ENCODE assay signal across 21 cellular contexts in genomic region chr17:49404906-49405305, GRCh38. TPM values are rescaled to one million over a fixed set of nuclear protein-coding genes. Genes with fewer than 3 reads are reported as not detected.
DNase-seq lines count a peak whose midpoint lies in the region; ATAC-seq and TF ChIP-seq lines count a peak whose summit lies in the region.
"Had no signal": no experiment of that assay in that cellular context is flagged by ENCODE, and none has a peak within 500 bp of the region (broad histone marks: within the 10 kb centered on the region; RNA-seq: fewer than 3 reads in every experiment).

No MANE protein-coding gene starts in this region.

- no peaks in the 10 kb centered on the region for H3K27me3 ChIP-seq in suprapubic skin
- H3K27me3 ChIP-seq: MG63, right atrium auricular region, vagina had no signal

- H3K4me3 ChIP-seq in suprapubic skin = no peak overlapping the region
- H3K4me3 ChIP-seq: MG63, right atrium auricular region, vagina had no signal

- H3K27ac ChIP-seq in suprapubic skin = no peak overlapping the region
- H3K27ac ChIP-seq: right atrium auricular region, vagina had no signal

- H3K27me3 Mint-ChIP-seq in activated T-cell treated with anti-CD3 and anti-CD28 coated beads, Interleukin-2, amount 50 U/mL, for 24 hours = no peaks in the 10 kb centered on the region
- no peaks in the 10 kb centered on the region for H3K27me3 Mint-ChIP-seq in activated T-cell treated with anti-CD3 and anti-CD28 coated beads, Interleukin-2, amount 50 U/mL, for 4 hours (ENCODE audit: low read depth)
- no peaks in the 10 kb centered on the region for H3K27me3 Mint-ChIP-seq in activated naive CD8-positive, alpha-beta T cell treated with anti-CD3 and anti-CD28 coated beads for 36 hours
- H3K27me3 Mint-ChIP-seq in memory B cell = no peaks in the 10 kb centered on the region

- peaks cover 12% of the 10 kb centered on the region for H3K4me1 ChIP-seq in suprapubic skin

- no peaks in the 10 kb centered on the region for H3K9me3 ChIP-seq in suprapubic skin
- H3K9me3 ChIP-seq: MG63, right atrium auricular region, vagina had no signal

- no peaks in the 10 kb centered on the region for H3K9me3 Mint-ChIP-seq in activated T-cell treated with anti-CD3 and anti-CD28 coated beads, Interleukin-2, amount 50 U/mL, for 24 hours
- no peaks in the 10 kb centered on the region for H3K9me3 Mint-ChIP-seq in activated T-cell treated with anti-CD3 and anti-CD28 coated beads, Interleukin-2, amount 50 U/mL, for 4 hours
- H3K9me3 Mint-ChIP-seq in activated naive CD8-positive, alpha-beta T cell treated with anti-CD3 and anti-CD28 coated beads for 36 hours = no peaks in the 10 kb centered on the region
- H3K9me3 Mint-ChIP-seq in memory B cell = no peaks in the 10 kb centered on the region
- H3K9me3 Mint-ChIP-seq: H9 had no signal

- 95% methylated on average over 14 of the region's 14 CpGs for WGBS in suprapubic skin

- TF ChIP-seq EP300 in suprapubic skin (IDR thresholded peaks at IDR 0.05) = no peak

- no peak for TF ChIP-seq CTCF in suprapubic skin (IDR thresholded peaks at IDR 0.05)

- no peak for ATAC-seq in activated T-cell treated with anti-CD3 and anti-CD28 coated beads, Interleukin-2, amount 50 U/mL, for 4 hours
- ATAC-seq in memory B cell (ENCODE audit: low read depth) = no peak
- no peak for ATAC-seq in HG03520 (IDR thresholded peaks at IDR 0.05; ENCODE audit: unreplicated experiment)
- ATAC-seq: Panc1 had no signal

- peaks cover 46% of the 10 kb centered on the region for H3K4me1 Mint-ChIP-seq in activated T-cell treated with anti-CD3 and anti-CD28 coated beads, Interleukin-2, amount 50 U/mL, for 24 hours (ENCODE audit: low read depth)
- peaks cover 40% of the 10 kb centered on the region for H3K4me1 Mint-ChIP-seq in activated T-cell treated with anti-CD3 and anti-CD28 coated beads, Interleukin-2, amount 50 U/mL, for 4 hours (ENCODE audit: low read depth)
- H3K4me1 Mint-ChIP-seq in activated naive CD8-positive, alpha-beta T cell treated with anti-CD3 and anti-CD28 coated beads for 36 hours = peaks cover 43% of the 10 kb centered on the region
- peaks cover 20% of the 10 kb centered on the region for H3K4me1 Mint-ChIP-seq in memory B cell

- peaks cover 67% of the 10 kb centered on the region for H3K36me3 ChIP-seq in suprapubic skin

- no peak for TF ChIP-seq POLR2A in suprapubic skin (IDR thresholded peaks at IDR 0.05)

- no peak overlapping the region for H3K4me3 Mint-ChIP-seq in activated T-cell treated with anti-CD3 and anti-CD28 coated beads, Interleukin-2, amount 50 U/mL, for 24 hours
- no peak overlapping the region for H3K4me3 Mint-ChIP-seq in activated T-cell treated with anti-CD3 and anti-CD28 coated beads, Interleukin-2, amount 50 U/mL, for 4 hours
- no peak overlapping the region for H3K4me3 Mint-ChIP-seq in activated naive CD8-positive, alpha-beta T cell treated with anti-CD3 and anti-CD28 coated beads for 36 hours
- H3K4me3 Mint-ChIP-seq in memory B cell = no peak overlapping the region
- H3K4me3 Mint-ChIP-seq: H9 had no signal

- peak; percentile 25 for DNase-seq in activated T-cell treated with anti-CD3 and anti-CD28 coated beads, Interleukin-2, amount 50 U/mL, for 24 hours
- no peak for DNase-seq in activated T-cell treated with anti-CD3 and anti-CD28 coated beads, Interleukin-2, amount 50 U/mL, for 4 hours
- DNase-seq in activated naive CD8-positive, alpha-beta T cell treated with anti-CD3 and anti-CD28 coated beads for 36 hours = no peak
- no peak for DNase-seq in memory B cell (ENCODE audit: low spot score in 2 of 2)
- DNase-seq in suprapubic skin (ENCODE audit: low spot score in 2 of 2) = peak; percentile 42 to 47
- no peak for DNase-seq in HuH-7.5 (ENCODE audit: low spot score)
- DNase-seq in NCI-H82 treated with DMSO at 0.1 percent for 48 hours (lab: John Stamatoyannopoulos, UW; ENCODE audit: unreplicated experiment) = no peak
- DNase-seq: activated effector memory CD4-positive, alpha-beta T cell treated with anti-CD3 and anti-CD28 coated beads, Interleukin-2, amount 50 U/mL, for 16 hours; C1 segment of cervical spinal cord; cerebellar nuclear complex; effector memory CD4-positive, alpha-beta T cell; H9; IMR-90; MG63; NCI-H187; NCI-H226; stimulated activated naive CD4-positive, alpha-beta T cell treated with Interleukin-2 at 50 U/mL for 16 hours had no signal

- H3K36me3 Mint-ChIP-seq in activated T-cell treated with anti-CD3 and anti-CD28 coated beads, Interleukin-2, amount 50 U/mL, for 24 hours (ENCODE audit: low read depth) = peaks cover 88% of the 10 kb centered on the region
- H3K36me3 Mint-ChIP-seq in activated T-cell treated with anti-CD3 and anti-CD28 coated beads, Interleukin-2, amount 50 U/mL, for 4 hours (ENCODE audit: insufficient read depth) = peaks cover 61% of the 10 kb centered on the region
- peaks cover 49% of the 10 kb centered on the region for H3K36me3 Mint-ChIP-seq in activated naive CD8-positive, alpha-beta T cell treated with anti-CD3 and anti-CD28 coated beads for 36 hours
- peaks cover 26% of the 10 kb centered on the region for H3K36me3 Mint-ChIP-seq in memory B cell

- no peak overlapping the region for H3K27ac Mint-ChIP-seq in activated T-cell treated with anti-CD3 and anti-CD28 coated beads, Interleukin-2, amount 50 U/mL, for 24 hours
- H3K27ac Mint-ChIP-seq in activated naive CD8-positive, alpha-beta T cell treated with anti-CD3 and anti-CD28 coated beads for 36 hours = peak overlapping the region; percentile 29
- peak overlapping the region; percentile 78 for H3K27ac Mint-ChIP-seq in memory B cell

RNA-seq across cellular contexts. Expression of gene PHB1, which starts 9.8 kb away (rescaled TPM):
- 100 to 1,000 TPM; 549 to 631 (median 628) TPM for total RNA-seq in activated T-cell treated with anti-CD3 and anti-CD28 coated beads, Interleukin-2, amount 50 U/mL, for 4 hours
- total RNA-seq in activated naive CD8-positive, alpha-beta T cell treated with anti-CD3 and anti-CD28 coated beads for 36 hours = 100 to 1,000 TPM; 441 to 451 TPM
- total RNA-seq in suprapubic skin = 10 to 100 TPM; 63.8 to 92.5 (median 86.4) TPM

RNA-seq across cellular contexts. Expression of gene ZNF652, which starts 42.9 kb away (rescaled TPM):
- total RNA-seq in activated T-cell treated with anti-CD3 and anti-CD28 coated beads, Interleukin-2, amount 50 U/mL, for 4 hours = 1 to 10 TPM; 2.8 to 3.2 (median 3.1) TPM
- 1 to 10 TPM; 5.3 to 5.5 TPM for total RNA-seq in activated naive CD8-positive, alpha-beta T cell treated with anti-CD3 and anti-CD28 coated beads for 36 hours
- total RNA-seq in suprapubic skin = 100 to 1,000 TPM in 1 of 4 donors, 10 to 100 TPM in 3; 76.6 to 148 (median 83.2) TPM

Comparison
In these comparisons a context has a peak if more than half of its experiments do, and no peak if none do; other contexts are left out.
1. DNase-seq: peak in activated T-cell treated with anti-CD3 and anti-CD28 coated beads, Interleukin-2, amount 50 U/mL, for 24 hours (single experiment) and suprapubic skin (2 of 2); none in activated T-cell treated with anti-CD3 and anti-CD28 coated beads, Interleukin-2, amount 50 U/mL, for 4 hours (single experiment), activated naive CD8-positive, alpha-beta T cell treated with anti-CD3 and anti-CD28 coated beads for 36 hours (single experiment), memory B cell (0 of 2), HuH-7.5 (single experiment) and NCI-H82 treated with DMSO at 0.1 percent for 48 hours (single experiment).
2. RNA of gene PHB1, which starts 9.8 kb away (total RNA-seq): 549 to 631 TPM in activated T-cell treated with anti-CD3 and anti-CD28 coated beads, Interleukin-2, amount 50 U/mL, for 4 hours and 441 to 451 TPM in activated naive CD8-positive, alpha-beta T cell treated with anti-CD3 and anti-CD28 coated beads for 36 hours; 63.8 to 92.5 TPM in suprapubic skin; every median in the first group is over 4 times any median in the second.
3. RNA of gene ZNF652, which starts 42.9 kb away (total RNA-seq): 76.6 to 148 TPM in suprapubic skin; 5.3 to 5.5 TPM in activated naive CD8-positive, alpha-beta T cell treated with anti-CD3 and anti-CD28 coated beads for 36 hours and 2.8 to 3.2 TPM in activated T-cell treated with anti-CD3 and anti-CD28 coated beads, Interleukin-2, amount 50 U/mL, for 4 hours; every median in the first group is over 10 times any median in the second.